ENCODE assay signal across 9 cellular contexts in genomic region chr1:2236695-2237677, GRCh38. TPM values are rescaled to one million over a fixed set of nuclear protein-coding genes. Genes with fewer than 3 reads are reported as not detected.
DNase-seq lines count a peak whose midpoint lies in the region; ATAC-seq and TF ChIP-seq lines count a peak whose summit lies in the region.
"Had no signal": no experiment of that assay in that cellular context is flagged by ENCODE, and none has a peak within 500 bp of the region (broad histone marks: within the 10 kb centered on the region; RNA-seq: fewer than 3 reads in every experiment).

No MANE protein-coding gene starts in this region.

- no peaks in the 10 kb centered on the region for H3K27me3 Mint-ChIP-seq in activated CD8-positive, alpha-beta memory T cell treated with anti-CD3 and anti-CD28 coated beads, Interleukin-2, amount 10 ng/mL, durations not matched to agents 7 days and 5 days
- no peaks in the 10 kb centered on the region for H3K27me3 Mint-ChIP-seq in activated T-helper 1 cell treated with anti-CD3 and anti-CD28 coated beads, Interleukin-12 subunit alpha, Interleukin-12 subunit beta, Interleukin-2, Interleukin-4 antibody, amounts not matched to agents 30 ng/mL and 10 ng/mL and 1 ng/mL, durations not matched to agents 14 hours and 24 hours and 36 hours (ENCODE audit: insufficient read depth)

- no peaks in the 10 kb centered on the region for H3K9me3 ChIP-seq in thymus (ENCODE audit: control insufficient read depth)

- no peak overlapping the region for H3K4me3 ChIP-seq in thymus (ENCODE audit: low read length)

- H3K4me1 ChIP-seq in thymus (ENCODE audit: control insufficient read depth, insufficient read depth, low read length): peaks cover 28% of the 10 kb centered on the region

- peaks cover 11% of the 10 kb centered on the region for H3K36me3 ChIP-seq in thymus (ENCODE audit: control insufficient read depth, insufficient read depth)

- H3K4me1 Mint-ChIP-seq in activated CD8-positive, alpha-beta memory T cell treated with anti-CD3 and anti-CD28 coated beads, Interleukin-2, amount 10 ng/mL, durations not matched to agents 7 days and 5 days: peaks cover 73% of the 10 kb centered on the region
- H3K4me1 Mint-ChIP-seq in activated T-helper 1 cell treated with anti-CD3 and anti-CD28 coated beads, Interleukin-12 subunit alpha, Interleukin-12 subunit beta, Interleukin-2, Interleukin-4 antibody, amounts not matched to agents 30 ng/mL and 10 ng/mL and 1 ng/mL, durations not matched to agents 14 hours and 24 hours and 36 hours (ENCODE audit: low read depth): peaks cover 72% of the 10 kb centered on the region

- CTCF ChIA-PET in activated CD8-positive, alpha-beta memory T cell treated with anti-CD3 and anti-CD28 coated beads, Interleukin-2, amount 10 ng/mL, durations not matched to agents 7 days and 5 days (lab: Charles Lee): interaction anchor here (0.6 to 2.9 kb wide), 2 partner anchors 19 to 145 kb away, joined by 3 to 12 read pairs; no protein-coding TSS in a partner anchor
- CTCF ChIA-PET in GM10248 (lab: Yijun Ruan, JAX): no interaction called here

- H3K4me3 Mint-ChIP-seq in activated CD8-positive, alpha-beta memory T cell treated with anti-CD3 and anti-CD28 coated beads, Interleukin-2, amount 10 ng/mL, durations not matched to agents 7 days and 5 days: no peak overlapping the region
- peak overlapping the region; percentile 47 for H3K4me3 Mint-ChIP-seq in activated T-helper 1 cell treated with anti-CD3 and anti-CD28 coated beads, Interleukin-12 subunit alpha, Interleukin-12 subunit beta, Interleukin-2, Interleukin-4 antibody, amounts not matched to agents 30 ng/mL and 10 ng/mL and 1 ng/mL, durations not matched to agents 14 hours and 24 hours and 36 hours

- no peaks in the 10 kb centered on the region for H3K27me3 ChIP-seq in layer of hippocampus (ENCODE audit: control insufficient read depth, insufficient read depth, low read length)
- no peaks in the 10 kb centered on the region for H3K27me3 ChIP-seq in thymus (ENCODE audit: control insufficient read depth, insufficient read depth)

- DNase-seq in activated CD8-positive, alpha-beta memory T cell treated with anti-CD3 and anti-CD28 coated beads, Interleukin-2, amount 10 ng/mL, durations not matched to agents 7 days and 5 days: peak; percentile 68
- DNase-seq in activated CD8-positive, alpha-beta memory T cell treated with anti-CD3 and anti-CD28 coated beads for 24 hours: no peak
- no peak for DNase-seq in activated T-helper 1 cell treated with anti-CD3 and anti-CD28 coated beads, Interleukin-12 subunit alpha, Interleukin-12 subunit beta, Interleukin-2, Interleukin-4 antibody, amounts not matched to agents 30 ng/mL and 10 ng/mL and 1 ng/mL, durations not matched to agents 14 hours and 24 hours and 36 hours (ENCODE audit: low spot score)
- no peak for DNase-seq in SIG-M5 (lab: John Stamatoyannopoulos, UW)
- no peak for DNase-seq in GM10248 (ENCODE audit: extremely low spot score)

- ATAC-seq in activated CD8-positive, alpha-beta memory T cell treated with anti-CD3 and anti-CD28 coated beads, Interleukin-2, amount 10 ng/mL, durations not matched to agents 7 days and 5 days: no peak
- ATAC-seq in GM18909 (IDR thresholded peaks at IDR 0.05; ENCODE audit: poor library complexity, unreplicated experiment): no peak

- peak overlapping the region; percentile 9 for H3K27ac Mint-ChIP-seq in activated CD8-positive, alpha-beta memory T cell treated with anti-CD3 and anti-CD28 coated beads, Interleukin-2, amount 10 ng/mL, durations not matched to agents 7 days and 5 days
- H3K27ac Mint-ChIP-seq in activated T-helper 1 cell treated with anti-CD3 and anti-CD28 coated beads, Interleukin-12 subunit alpha, Interleukin-12 subunit beta, Interleukin-2, Interleukin-4 antibody, amounts not matched to agents 30 ng/mL and 10 ng/mL and 1 ng/mL, durations not matched to agents 14 hours and 24 hours and 36 hours: peak overlapping the region; percentile 35

- 59% methylated on average over 28 of the region's 28 CpGs for WGBS in thymus

- intact Hi-C loops in activated T-helper 1 cell treated with anti-CD3 and anti-CD28 coated beads, Interleukin-12 subunit alpha, Interleukin-12 subunit beta, Interleukin-2, Interleukin-4 antibody, amounts not matched to agents 30 ng/mL and 10 ng/mL and 1 ng/mL, durations not matched to agents 14 hours and 24 hours and 36 hours (cut with micrococcal nuclease): loop anchor here (10.0 kb wide), 1 partner anchor 288 kb away; the partner anchor contains the start of gene PANK4

- H3K27ac ChIP-seq in layer of hippocampus (ENCODE audit: low read depth, low read length) (peak overlapping the region; percentile 38), thymus (ENCODE audit: low read depth) (peak overlapping the region; percentile 42)
- H3K27ac ChIP-seq: epithelial cell of prostate had no signal

- POLR2A ChIA-PET in GM10248 (lab: Yijun Ruan, JAX): interaction anchor here (1.1 kb wide), 1 partner anchor 9 kb away, joined by 3 read pairs; no protein-coding TSS in a partner anchor

- no peak for TF ChIP-seq CTCF in GM10248 (IDR thresholded peaks at IDR 0.05; ENCODE audit: control extremely low read depth, extremely low read depth, low read depth, missing control alignments)

- peaks cover 8% of the 10 kb centered on the region for H3K36me3 Mint-ChIP-seq in activated CD8-positive, alpha-beta memory T cell treated with anti-CD3 and anti-CD28 coated beads, Interleukin-2, amount 10 ng/mL, durations not matched to agents 7 days and 5 days
- peaks cover 15% of the 10 kb centered on the region for H3K36me3 Mint-ChIP-seq in activated T-helper 1 cell treated with anti-CD3 and anti-CD28 coated beads, Interleukin-12 subunit alpha, Interleukin-12 subunit beta, Interleukin-2, Interleukin-4 antibody, amounts not matched to agents 30 ng/mL and 10 ng/mL and 1 ng/mL, durations not matched to agents 14 hours and 24 hours and 36 hours (ENCODE audit: low read depth)

- no peaks in the 10 kb centered on the region for H3K9me3 Mint-ChIP-seq in activated CD8-positive, alpha-beta memory T cell treated with anti-CD3 and anti-CD28 coated beads, Interleukin-2, amount 10 ng/mL, durations not matched to agents 7 days and 5 days (ENCODE audit: low read depth)
- no peaks in the 10 kb centered on the region for H3K9me3 Mint-ChIP-seq in activated T-helper 1 cell treated with anti-CD3 and anti-CD28 coated beads, Interleukin-12 subunit alpha, Interleukin-12 subunit beta, Interleukin-2, Interleukin-4 antibody, amounts not matched to agents 30 ng/mL and 10 ng/mL and 1 ng/mL, durations not matched to agents 14 hours and 24 hours and 36 hours

RNA-seq across cellular contexts. Expression of gene SKI, which starts 8.9 kb away (rescaled TPM):
- 10 to 100 TPM; 35.0 to 42.9 TPM for total RNA-seq in activated CD8-positive, alpha-beta memory T cell treated with anti-CD3 and anti-CD28 coated beads, Interleukin-2, amount 10 ng/mL, durations not matched to agents 7 days and 5 days
- total RNA-seq in activated T-helper 1 cell treated with anti-CD3 and anti-CD28 coated beads, Interleukin-12 subunit alpha, Interleukin-12 subunit beta, Interleukin-2, Interleukin-4 antibody, amounts not matched to agents 30 ng/mL and 10 ng/mL and 1 ng/mL, durations not matched to agents 14 hours and 24 hours and 36 hours: 38.3 and 44.5 TPM in 2 replicates
- 16.4 TPM for polyA plus RNA-seq in thymus

RNA-seq across cellular contexts. Expression of gene FAAP20, which starts 42.4 kb away (rescaled TPM):
- 10 to 100 TPM; 52.5 to 55.7 TPM for total RNA-seq in activated CD8-positive, alpha-beta memory T cell treated with anti-CD3 and anti-CD28 coated beads, Interleukin-2, amount 10 ng/mL, durations not matched to agents 7 days and 5 days
- 50.3 and 50.5 TPM in 2 replicates for total RNA-seq in activated T-helper 1 cell treated with anti-CD3 and anti-CD28 coated beads, Interleukin-12 subunit alpha, Interleukin-12 subunit beta, Interleukin-2, Interleukin-4 antibody, amounts not matched to agents 30 ng/mL and 10 ng/mL and 1 ng/mL, durations not matched to agents 14 hours and 24 hours and 36 hours
- 125 TPM for polyA plus RNA-seq in thymus
